20 cellular contexts compared by ENCODE assay signal in genomic region chr19:34319230-34319585, GRCh38. TPM values are rescaled to one million over a fixed set of nuclear protein-coding genes. Genes with fewer than 3 reads are reported as not detected.
DNase-seq lines count a peak whose midpoint lies in the region; ATAC-seq and TF ChIP-seq lines count a peak whose summit lies in the region.
"Had no signal": no experiment of that assay in that cellular context is flagged by ENCODE, and none has a peak within 500 bp of the region (broad histone marks: within the 10 kb centered on the region; RNA-seq: fewer than 3 reads in every experiment).

No MANE protein-coding gene starts in this region.

- 0 out of 2 replicates have a peak, but pooled peaks cover 7% of the 10 kb centered on the region for H3K36me3 ChIP-seq in PC-9 (ENCODE audit: low read depth)
- H3K36me3 ChIP-seq in neural progenitor cell, result no peaks in the 10 kb centered on the region
- H3K36me3 ChIP-seq: cardiac muscle cell had no signal

- intact Hi-C loops in CD4-positive, alpha-beta T cell (cut with DNase I, micrococcal nuclease), result loop anchor here in 1 of 2 experiments (5.0 kb wide), 1 partner anchor 102 kb away; no protein-coding TSS in a partner anchor
- intact Hi-C loops in PC-9 (cut with micrococcal nuclease; ENCODE audit: unreplicated experiment), result loop anchor here (2.0 to 10.0 kb wide), 2 partner anchors 48 to 64 kb away; partner anchors contain the start of gene GARRE1

- no peak for ATAC-seq in CD4-positive, alpha-beta T cell (ENCODE audit: poor library complexity)
- ATAC-seq in HG02623 (IDR thresholded peaks at IDR 0.05; ENCODE audit: unreplicated experiment), result no peak
- ATAC-seq: activated CD4-positive, CD25-positive, alpha-beta regulatory T cell treated with anti-CD3 and anti-CD28 coated beads, Interleukin-2, amount 50 U/mL, for 24 hours had no signal

- H3K4me2 ChIP-seq in PC-9 (peak overlapping the region; percentile 78), neural progenitor cell (no peak overlapping the region)

- BruUV-seq in PC-9 (replicated peaks; lab: Mats Ljungman, UMichigan), result no TSS peak

- no peaks in the 10 kb centered on the region for H3K27me3 ChIP-seq in CD4-positive, alpha-beta T cell (ENCODE audit: control insufficient read depth, insufficient read depth, low read length)
- H3K27me3 ChIP-seq in PC-9 (ENCODE audit: insufficient read depth, low read depth) (no peaks in the 10 kb centered on the region), neural progenitor cell (no peaks in the 10 kb centered on the region)
- H3K27me3 ChIP-seq: cardiac muscle cell had no signal

- H3K9me3 ChIP-seq in CD4-positive, alpha-beta T cell (ENCODE audit: control insufficient read depth, low read length), result no peaks in the 10 kb centered on the region
- no peaks in the 10 kb centered on the region for H3K9me3 ChIP-seq in PC-9 (ENCODE audit: insufficient read depth, low read depth)
- H3K9me3 ChIP-seq in neural progenitor cell (ENCODE audit: low read depth), result no peaks in the 10 kb centered on the region

- TF ChIP-seq CTCF in CD4-positive, alpha-beta T cell (IDR thresholded peaks at IDR 0.05), result no peak
- no peak for TF ChIP-seq CTCF in PC-9 (conservative IDR thresholded peaks at IDR 0.05)
- no peak for TF ChIP-seq CTCF in epithelial cell of esophagus (IDR thresholded peaks at IDR 0.05; ENCODE audit: insufficient read depth, low read depth, low read length, missing control alignments)
- TF ChIP-seq CTCF in progenitor cell of endocrine pancreas (IDR thresholded peaks at IDR 0.05; ENCODE audit: unreplicated experiment), result no peak
- no peak for TF ChIP-seq CTCF in neural progenitor cell (IDR thresholded peaks at IDR 0.05)

- CTCF ChIA-PET in CD4-positive, alpha-beta T cell (lab: Charles Lee), result interaction anchor here (2.0 kb wide), 1 partner anchor 50 kb away, joined by 5 read pairs; no protein-coding TSS in a partner anchor
- CTCF ChIA-PET in PC-9 (lab: Charles Lee), result interaction anchor here (1.7 kb wide), 1 partner anchor 16 kb away, joined by 4 read pairs; no protein-coding TSS in a partner anchor

- no peak overlapping the region for H2AFZ ChIP-seq in PC-9
- H2AFZ ChIP-seq in neural progenitor cell (replicated peaks), result no peak overlapping the region

- H3K4me3 ChIP-seq in PC-9 (peak overlapping the region; percentile 46; the same call in 1 of the 2 replicates), epithelial cell of esophagus (ENCODE audit: low read length) (no peak overlapping the region), neural progenitor cell (no peak overlapping the region)
- H3K4me3 ChIP-seq: cardiac muscle cell, SK-N-MC had no signal

- H3K4me3 Mint-ChIP-seq in CD4-positive, alpha-beta T cell, result no peak overlapping the region
- H3K4me3 Mint-ChIP-seq in progenitor cell of endocrine pancreas (ENCODE audit: low read depth) (no peak overlapping the region), neural progenitor cell (no peak overlapping the region)
- H3K4me3 Mint-ChIP-seq: HFFc6; nephron; T-helper 2 cell treated with Interferon-gamma antibody and Interleukin-4, amounts not matched to agents 5 μg/mL and 100 μg/mL, for 36 hours had no signal

- H3K9me3 Mint-ChIP-seq in CD4-positive, alpha-beta T cell, result no peaks in the 10 kb centered on the region
- H3K9me3 Mint-ChIP-seq in progenitor cell of endocrine pancreas (ENCODE audit: low read depth), result no peaks in the 10 kb centered on the region
- no peaks in the 10 kb centered on the region for H3K9me3 Mint-ChIP-seq in neural progenitor cell
- H3K9me3 Mint-ChIP-seq: HFFc6; nephron; T-helper 2 cell treated with Interferon-gamma antibody and Interleukin-4, amounts not matched to agents 5 μg/mL and 100 μg/mL, for 36 hours had no signal

- H3K27me3 Mint-ChIP-seq in CD4-positive, alpha-beta T cell, result no peaks in the 10 kb centered on the region
- H3K27me3 Mint-ChIP-seq in progenitor cell of endocrine pancreas (no peaks in the 10 kb centered on the region), neural progenitor cell (ENCODE audit: insufficient read depth, low read depth) (no peaks in the 10 kb centered on the region)

- no peaks in the 10 kb centered on the region for H3K9me2 ChIP-seq in PC-9 (ENCODE audit: insufficient read depth)

- H3K4me1 Mint-ChIP-seq in CD4-positive, alpha-beta T cell (ENCODE audit: low read depth), result peaks cover 60% of the 10 kb centered on the region
- H3K4me1 Mint-ChIP-seq in progenitor cell of endocrine pancreas (ENCODE audit: low read depth), result peaks cover 9% of the 10 kb centered on the region
- peaks cover 6% of the 10 kb centered on the region for H3K4me1 Mint-ChIP-seq in neural progenitor cell

- no peak overlapping the region for H3K9ac ChIP-seq in neural progenitor cell

- H4K20me1 ChIP-seq in PC-9 (ENCODE audit: insufficient read depth), result no peaks in the 10 kb centered on the region
- H4K20me1 ChIP-seq in neural progenitor cell (ENCODE audit: low read depth), result peaks cover 21% of the 10 kb centered on the region

- peaks cover 37% of the 10 kb centered on the region for H3K36me3 Mint-ChIP-seq in CD4-positive, alpha-beta T cell (ENCODE audit: low read depth)
- H3K36me3 Mint-ChIP-seq in progenitor cell of endocrine pancreas (ENCODE audit: insufficient read depth) (peaks cover 12% of the 10 kb centered on the region), neural progenitor cell (peaks cover 10% of the 10 kb centered on the region)

- POLR2A ChIA-PET in CD4-positive, alpha-beta T cell (lab: Charles Lee), result interaction anchor here (0.6 to 1.1 kb wide), 4 partner anchors 10 to 49 kb away, joined by 3 to 5 read pairs (median 3); no protein-coding TSS in a partner anchor
- POLR2A ChIA-PET in PC-9 (lab: Charles Lee; ENCODE audit: unreplicated experiment), result interaction anchor here (0.6 kb wide), 2 partner anchors 34 to 44 kb away, joined by 4 to 6 read pairs; no protein-coding TSS in a partner anchor

- no peak overlapping the region for H3K27ac ChIP-seq in CD4-positive, alpha-beta T cell (ENCODE audit: low read depth, low read length)
- H3K27ac ChIP-seq in PC-9 (peak overlapping the region; percentile 91), neural progenitor cell (no peak overlapping the region)
- H3K27ac ChIP-seq: cardiac muscle cell, SK-N-MC had no signal

- H3K4me1 ChIP-seq in PC-9 (replicated peaks; ENCODE audit: insufficient read depth) (peaks cover 52% of the 10 kb centered on the region), neural progenitor cell (peaks cover 6% of the 10 kb centered on the region)

- H3K79me2 ChIP-seq in PC-9 (ENCODE audit: low read depth) (peaks cover 12% of the 10 kb centered on the region), neural progenitor cell (ENCODE audit: low read depth) (no peaks in the 10 kb centered on the region)

- DNase-seq in CD4-positive, alpha-beta T cell, result no peak
- DNase-seq in PC-9 (peak in 1 of 2 experiments; percentile 96), epithelial cell of esophagus (ENCODE audit: low read depth) (peak; percentile 85), progenitor cell of endocrine pancreas (ENCODE audit: low spot score, unreplicated experiment) (no peak), AG08395 (ENCODE audit: low spot score) (no peak), AML-193 (lab: John Stamatoyannopoulos, UW) (no peak), neural progenitor cell (ENCODE audit: low spot score) (no peak)
- DNase-seq: DMS79 treated with DMSO at 0.1 percent for 48 hours, KBM-7, MV-4-11, NCI-H187, NCI-H82, posterior cingulate gyrus had no signal

- H3F3A ChIP-seq in PC-9 (ENCODE audit: insufficient read depth, low read depth) (peaks cover 37% of the 10 kb centered on the region), neural progenitor cell (ENCODE audit: low read depth) (no peaks in the 10 kb centered on the region)

- peak overlapping the region; percentile 89 for H3K27ac Mint-ChIP-seq in CD4-positive, alpha-beta T cell
- H3K27ac Mint-ChIP-seq in progenitor cell of endocrine pancreas (peak overlapping the region; percentile 9), neural progenitor cell (no peak overlapping the region)
- H3K27ac Mint-ChIP-seq: nephron; T-helper 2 cell treated with Interferon-gamma antibody and Interleukin-4, amounts not matched to agents 5 μg/mL and 100 μg/mL, for 36 hours had no signal

RNA-seq across cellular contexts. Expression of gene GPI, which starts 45.8 kb away (rescaled TPM):
- 10 to 100 TPM; 85.0 to 86.0 TPM for total RNA-seq in CD4-positive, alpha-beta T cell
- total RNA-seq in PC-9 (2021), result 365 and 522 TPM in 2 replicates
- 147 and 150 TPM in 2 replicates for total RNA-seq in progenitor cell of endocrine pancreas
- 109 and 224 TPM in 2 replicates for total RNA-seq in neural progenitor cell (ENCODE audit: low replicate concordance)
